In the genomic region with DNA sequence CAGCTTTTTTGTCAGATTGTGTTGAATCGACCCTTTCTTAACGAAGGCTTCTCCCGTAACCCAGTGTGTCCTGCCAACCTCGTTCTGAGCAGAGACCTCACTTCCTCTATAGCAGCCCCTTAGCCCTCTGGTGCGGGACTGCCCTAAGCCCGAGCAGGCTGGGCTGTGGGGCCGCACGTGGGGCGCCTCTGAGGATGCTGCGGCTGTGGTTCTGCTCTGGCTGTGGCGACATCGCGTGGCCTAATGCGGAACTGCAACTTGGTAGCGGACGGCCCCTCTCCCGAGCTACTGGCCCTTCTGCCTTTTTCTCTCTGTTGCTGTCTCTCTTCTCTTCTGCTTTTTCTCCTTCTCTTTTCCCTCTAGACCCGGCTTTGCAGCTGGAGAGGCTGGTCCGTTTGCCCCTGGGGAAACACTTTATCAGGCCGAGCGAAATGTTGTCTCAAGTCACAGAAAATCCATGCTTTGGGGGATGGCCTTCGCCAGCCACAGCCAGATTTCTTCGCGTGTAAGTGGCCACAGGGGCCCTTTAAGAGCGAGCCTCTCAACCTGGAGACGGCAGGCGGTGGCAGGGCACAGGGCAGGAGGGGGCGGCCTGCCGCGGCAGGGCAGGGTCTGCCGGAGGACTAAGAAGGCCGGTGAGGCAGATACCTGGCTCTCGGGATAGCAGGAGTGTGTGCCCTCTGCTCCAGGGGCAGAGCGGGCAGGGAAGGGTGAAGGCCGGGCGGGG, we compare ENCODE assay signal across 8 cellular contexts. TPM values are rescaled to one million over a fixed set of nuclear protein-coding genes. Genes with fewer than 3 reads are reported as not detected.
A peak's percentile ranks its signal among the peaks of the same experiment; 100 is the strongest.
DNase-seq lines count a peak whose midpoint lies in the region; ATAC-seq and TF ChIP-seq lines count a peak whose summit lies in the region.

No MANE protein-coding gene starts in this region.

- 20 to 30% (median 26%) methylated on average over 33 to 36 of the region's 36 CpGs for WGBS in heart left ventricle, 4 donors
- WGBS in psoas muscle, 3 donors = 23 to 24% (median 24%) methylated on average over 36 of the region's 36 CpGs

- H3K4me3 ChIP-seq in KMS-11 (IDR thresholded peaks at IDR 0.05; ENCODE audit: insufficient read depth, low read depth, low read length) (no peak overlapping the region), heart left ventricle (peak overlapping the region in 5 of 12 donors; percentile 10 to 39 (median 26)), psoas muscle (no peak overlapping the region), uterus (no peak overlapping the region)

- peaks cover 7% of the 10 kb centered on the region for H3K4me1 ChIP-seq in KMS-11 (ENCODE audit: low read depth, poor library complexity, severe bottlenecking)
- peaks cover 0 to 14% (median 7%) of the 10 kb centered on the region in 12 donors for H3K4me1 ChIP-seq in heart left ventricle
- H3K4me1 ChIP-seq in psoas muscle = peaks cover 7% of the 10 kb centered on the region
- H3K4me1 ChIP-seq in uterus = peaks cover 0 to 6% of the 10 kb centered on the region in 2 donors

- H2AFZ ChIP-seq in KMS-11 (ENCODE audit: low read depth) = peak overlapping the region; percentile 88

- H3K9me3 Mint-ChIP-seq in activated naive CD8-positive, alpha-beta T cell treated with anti-CD3 and anti-CD28 coated beads, Interleukin-2, amount 10 ng/mL, durations not matched to agents 7 days and 5 days = no peaks in the 10 kb centered on the region

- peaks cover 6% of the 10 kb centered on the region for H3K27me3 Mint-ChIP-seq in activated naive CD8-positive, alpha-beta T cell treated with anti-CD3 and anti-CD28 coated beads, Interleukin-2, amount 10 ng/mL, durations not matched to agents 7 days and 5 days

- no peak overlapping the region for H3K27ac ChIP-seq in KMS-11
- H3K27ac ChIP-seq in heart left ventricle = no peak overlapping the region
- no peak overlapping the region for H3K27ac ChIP-seq in psoas muscle
- H3K27ac ChIP-seq in uterus = no peak overlapping the region

- H3K36me3 ChIP-seq in KMS-11 (ENCODE audit: insufficient read depth) (no peaks in the 10 kb centered on the region), heart left ventricle (no peaks in the 10 kb centered on the region), psoas muscle (ENCODE audit: insufficient read depth in 1 of 2, low read depth in 1 of 2) (no peaks in the 10 kb centered on the region), uterus (no peaks in the 10 kb centered on the region)

- DNase-seq in SIG-M5 treated with dmso at 0.1 percent for 504 hours (lab: John Stamatoyannopoulos, UW; ENCODE audit: unreplicated experiment) = peak; percentile 73
- no peak for DNase-seq in SIG-M5 (lab: John Stamatoyannopoulos, UW)
- peak; percentile 43 for DNase-seq in SW480 (ENCODE audit: low spot score)
- DNase-seq in activated naive CD8-positive, alpha-beta T cell treated with anti-CD3 and anti-CD28 coated beads, Interleukin-2, amount 10 ng/mL, durations not matched to agents 7 days and 5 days = peak; percentile 89
- peak; percentile 77 to 92 (median 81) for DNase-seq in heart left ventricle
- DNase-seq in psoas muscle = peak; percentile 84 to 91
- DNase-seq in uterus = peak; percentile 76 to 90

- peak; percentile 94 for TF ChIP-seq CTCF in KMS-11 (conservative IDR thresholded peaks at IDR 0.05; ENCODE audit: low read depth, low read length)
- peak; percentile 95 to 99 (median 97) for TF ChIP-seq CTCF in heart left ventricle (IDR thresholded peaks at IDR 0.05)
- TF ChIP-seq CTCF in psoas muscle (IDR thresholded peaks at IDR 0.05) = peak; percentile 92
- TF ChIP-seq CTCF in uterus (IDR thresholded peaks at IDR 0.05) = peak; percentile 89 to 96 (median 92)

- ATAC-seq in activated naive CD8-positive, alpha-beta T cell treated with anti-CD3 and anti-CD28 coated beads, Interleukin-2, amount 10 ng/mL, durations not matched to agents 7 days and 5 days (ENCODE audit: low read depth) = peak; percentile 87
- peak; percentile 66 to 93 (median 90) for ATAC-seq in heart left ventricle
- ATAC-seq in psoas muscle = peak; percentile 87 to 98 (median 94)

- H4K20me1 ChIP-seq in KMS-11 (ENCODE audit: insufficient read depth) = no peaks in the 10 kb centered on the region

- H3K9me3 ChIP-seq in heart left ventricle (no peaks in the 10 kb centered on the region), psoas muscle (no peaks in the 10 kb centered on the region), uterus (no peaks in the 10 kb centered on the region)

- TF ChIP-seq POLR2A in heart left ventricle (IDR thresholded peaks at IDR 0.05) = no peak
- no peak for TF ChIP-seq POLR2A in uterus (IDR thresholded peaks at IDR 0.05)

- H3K27ac Mint-ChIP-seq in activated naive CD8-positive, alpha-beta T cell treated with anti-CD3 and anti-CD28 coated beads, Interleukin-2, amount 10 ng/mL, durations not matched to agents 7 days and 5 days = no peak overlapping the region

- intact Hi-C loops in heart left ventricle (cut with DNase I) = loop anchor here (1.0 to 10.0 kb wide), 8 partner anchors 120 to 336 kb away; partner anchors contain the start of gene GLCE (in 5 of the 10)
- intact Hi-C loops in psoas muscle (cut with DNase I) = no loop called here
- intact Hi-C loops in uterus (cut with DNase I; ENCODE audit: low total_unique reads) = loop anchor here (5.0 kb wide), 1 partner anchor 337 kb away; no protein-coding TSS in a partner anchor

- no peaks in the 10 kb centered on the region for H3K79me2 ChIP-seq in KMS-11 (ENCODE audit: insufficient read depth, low read depth)

- H3K4me1 Mint-ChIP-seq in activated naive CD8-positive, alpha-beta T cell treated with anti-CD3 and anti-CD28 coated beads, Interleukin-2, amount 10 ng/mL, durations not matched to agents 7 days and 5 days = peaks cover 12% of the 10 kb centered on the region

- H3K4me3 Mint-ChIP-seq in activated naive CD8-positive, alpha-beta T cell treated with anti-CD3 and anti-CD28 coated beads, Interleukin-2, amount 10 ng/mL, durations not matched to agents 7 days and 5 days = no peak overlapping the region

- peak overlapping the region; percentile 76 for H3K4me2 ChIP-seq in KMS-11

- H3K27me3 ChIP-seq in KMS-11 (ENCODE audit: insufficient read depth, low read depth) (no peaks in the 10 kb centered on the region), heart left ventricle (peaks cover 0 to 5% (median 0%) of the 10 kb centered on the region in 9 donors), psoas muscle (ENCODE audit: insufficient read depth in 3 of 3, low read length in 2 of 3) (no peaks in the 10 kb centered on the region), uterus (no peaks in the 10 kb centered on the region)

- POLR2A ChIA-PET in activated naive CD8-positive, alpha-beta T cell treated with anti-CD3 and anti-CD28 coated beads, Interleukin-2, amount 10 ng/mL, durations not matched to agents 7 days and 5 days (lab: Charles Lee) = interaction anchor here (0.6 kb wide), 2 partner anchors 37 to 343 kb away, joined by 3 to 4 read pairs; no protein-coding TSS in a partner anchor

- H3K9ac ChIP-seq in KMS-11 = no peak overlapping the region; the same call in 1 of the 2 replicates

- no peaks in the 10 kb centered on the region for H3K36me3 Mint-ChIP-seq in activated naive CD8-positive, alpha-beta T cell treated with anti-CD3 and anti-CD28 coated beads, Interleukin-2, amount 10 ng/mL, durations not matched to agents 7 days and 5 days

RNA-seq across cellular contexts. Expression of gene KIF23, which starts 19.4 kb away (rescaled TPM):
- 10 to 100 TPM; 50.7 to 57.7 TPM for total RNA-seq in activated naive CD8-positive, alpha-beta T cell treated with anti-CD3 and anti-CD28 coated beads, Interleukin-2, amount 10 ng/mL, durations not matched to agents 7 days and 5 days
- total RNA-seq in heart left ventricle (1 to 10 TPM in 4 of 9 donors, under 1 TPM in 4, not detected in 1; 0.32 to 7.7 (median 1.4) TPM), psoas muscle (under 1 TPM in 3 of 4 donors, not detected in 1; 0.25 to 0.69 (median 0.46) TPM), uterus (10 to 100 TPM in 1 of 4 donors, 1 to 10 TPM in 3; 2.6 to 39.3 (median 4.3) TPM)
- polyA plus RNA-seq in heart left ventricle (under 1 TPM; 0.23 to 0.54 TPM), psoas muscle (under 1 TPM; 0.04 to 0.56 (median 0.35) TPM)

RNA-seq across cellular contexts. Expression of gene RPLP1, which starts 57.9 kb away (rescaled TPM):
- total RNA-seq in activated naive CD8-positive, alpha-beta T cell treated with anti-CD3 and anti-CD28 coated beads, Interleukin-2, amount 10 ng/mL, durations not matched to agents 7 days and 5 days = 1,000 to 10,000 TPM; 1,785 to 1,910 TPM
- total RNA-seq in heart left ventricle (1,000 to 10,000 TPM in 7 of 9 donors, 100 to 1,000 TPM in 2; 487 to 1,482 (median 1,221) TPM), psoas muscle (1,000 to 10,000 TPM; 1,471 to 2,300 (median 1,863) TPM), uterus (1,000 to 10,000 TPM in 3 of 4 donors, 10 to 100 TPM in 1; 61.5 to 2,786 (median 1,440) TPM)
- polyA plus RNA-seq in heart left ventricle (1,000 to 10,000 TPM; 1,397 to 1,852 TPM), psoas muscle (1,000 to 10,000 TPM; 1,956 to 2,538 (median 2,265) TPM)

Comparison
In these comparisons a context has a peak if more than half of its experiments do, and no peak if none do; other contexts are left out.
1. intact Hi-C loops: an anchor here in heart left ventricle (1.0 to 10.0 kb wide) and uterus (5.0 kb wide); none called in psoas muscle.